Comparison of ENCODE assay signal across 9 cellular contexts in genomic region chr11:123771664-123772063, GRCh38. TPM values are rescaled to one million over a fixed set of nuclear protein-coding genes. Genes with fewer than 3 reads are reported as not detected.
"Had no signal": no experiment of that assay in that cellular context is flagged by ENCODE, and none has a peak within 500 bp of the region (broad histone marks: within the 10 kb centered on the region; RNA-seq: fewer than 3 reads in every experiment).

No MANE protein-coding gene starts in this region.

- DNase-seq: GM23248, GOT3, H9, HCEC 1CT, IMR-90 had no signal

- FAIRE-seq: H54, K562 had no signal

- H3K4me3 ChIP-seq: GM23248, K562 had no signal

- H3K9ac ChIP-seq: GM23248 had no signal

- H3K27ac ChIP-seq: GM23248, HL-60 had no signal

- H2AFZ ChIP-seq: GM23248 had no signal

- ATAC-seq: K562 had no signal

- H3K4me3 Mint-ChIP-seq: H9 had no signal

RNA-seq across cellular contexts. Expression of gene OR6X1, which starts 17.3 kb away (rescaled TPM):
- total RNA-seq: GM23248, H9, HT1080, IMR-90, K562 had no signal
- polyA plus RNA-seq: GM23248, IMR-90, K562 had no signal

RNA-seq across cellular contexts. Expression of gene OR6M1, which starts 34.5 kb away (rescaled TPM):
- total RNA-seq: GM23248, H9, HT1080, IMR-90, K562 had no signal
- polyA plus RNA-seq: GM23248, IMR-90, K562 had no signal
